22 cellular contexts compared by ENCODE assay signal in the genomic region with DNA sequence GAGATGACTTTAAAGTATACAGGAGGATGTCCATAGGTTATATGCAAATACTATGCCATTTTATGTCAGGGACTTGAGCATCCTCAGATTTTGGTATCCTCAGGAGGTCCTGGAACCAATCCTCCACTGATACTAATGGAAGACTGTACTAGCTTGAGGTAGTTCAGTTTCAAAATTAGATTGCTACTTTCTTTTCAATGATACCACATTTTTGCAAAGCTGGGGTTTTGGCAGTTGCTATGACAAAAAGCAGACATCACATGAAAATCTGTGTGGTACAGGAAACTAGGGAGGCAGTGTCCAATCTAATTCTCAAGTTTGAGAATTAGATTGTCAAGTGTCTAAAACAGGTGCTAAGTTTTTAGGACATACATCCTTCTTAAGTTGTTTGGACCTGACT. TPM values are rescaled to one million over a fixed set of nuclear protein-coding genes. Genes with fewer than 3 reads are reported as not detected.
DNase-seq lines count a peak whose midpoint lies in the region; ATAC-seq, FAIRE-seq and TF ChIP-seq lines count a peak whose summit lies in the region.
"Had no signal": no experiment of that assay in that cellular context is flagged by ENCODE, and none has a peak within 500 bp of the region (broad histone marks: within the 10 kb centered on the region; RNA-seq: fewer than 3 reads in every experiment).

No MANE protein-coding gene starts in this region.

- H3K4me3 Mint-ChIP-seq in progenitor cell of endocrine pancreas (ENCODE audit: low read depth), result no peak overlapping the region
- H3K4me3 Mint-ChIP-seq: CD4-positive, CD25-positive, alpha-beta regulatory T cell; CD8-positive, alpha-beta memory T cell; H9 had no signal

- peaks cover 29% of the 10 kb centered on the region for H3K4me1 ChIP-seq in A549
- peaks cover 0 to 37% (median 9%) of the 10 kb centered on the region in 5 donors for H3K4me1 ChIP-seq in subcutaneous abdominal adipose tissue (ENCODE audit: control insufficient read depth in 5 of 5, insufficient read depth in 5 of 5, low read length in 5 of 5)
- no peaks in the 10 kb centered on the region for H3K4me1 ChIP-seq in kidney (ENCODE audit: control insufficient read depth in 1 of 2, insufficient read depth in 1 of 2, low read depth in 1 of 2, low read length in 2 of 2)
- H3K4me1 ChIP-seq: BE2C had no signal

- TF ChIP-seq EP300 in A549 (IDR thresholded peaks at IDR 0.05), result no peak

- FAIRE-seq in A549 (lab: Jason Lieb, UNC), result peak; percentile 63
- FAIRE-seq in GM19239 (lab: Jason Lieb, UNC), result peak; percentile 39
- no peak for FAIRE-seq in kidney (lab: Jason Lieb, UNC)
- FAIRE-seq: GM12891, GM18507, H1, K562 had no signal

- CTCF ChIA-PET in A549 (lab: Yijun Ruan, JAX), result no interaction called here

- peaks cover 21% of the 10 kb centered on the region for H3K36me3 Mint-ChIP-seq in progenitor cell of endocrine pancreas (ENCODE audit: insufficient read depth)

- no peak overlapping the region for H3K4me2 ChIP-seq in A549

- H3K9ac ChIP-seq in subcutaneous abdominal adipose tissue (ENCODE audit: low read length in 5 of 5), result no peak overlapping the region
- no peak overlapping the region for H3K9ac ChIP-seq in kidney (ENCODE audit: low read length in 2 of 2)

- peaks cover 14% of the 10 kb centered on the region for H3K9me3 Mint-ChIP-seq in progenitor cell of endocrine pancreas (ENCODE audit: low read depth)

- no peak overlapping the region for H3K27ac ChIP-seq in A549
- peak overlapping the region; percentile 6 for H3K27ac ChIP-seq in subcutaneous abdominal adipose tissue (ENCODE audit: low read depth, low read length)
- H3K27ac ChIP-seq in kidney (ENCODE audit: low read depth in 2 of 2, low read length in 2 of 2), result no peak overlapping the region

- no peak for TF ChIP-seq RAD21 in A549 (conservative IDR thresholded peaks at IDR 0.05 in 1 of 2, IDR thresholded peaks at IDR 0.05 in 1 of 2)

- H3K9me3 ChIP-seq in A549, result no peaks in the 10 kb centered on the region
- peaks cover 0 to 2% (median 0%) of the 10 kb centered on the region in 5 donors for H3K9me3 ChIP-seq in subcutaneous abdominal adipose tissue (ENCODE audit: control insufficient read depth in 5 of 5, low read length in 5 of 5)
- no peaks in the 10 kb centered on the region for H3K9me3 ChIP-seq in kidney (ENCODE audit: control insufficient read depth in 1 of 2, low read length in 2 of 2)
- H3K9me3 ChIP-seq: BE2C had no signal

- intact Hi-C loops in kidney (cut with DNase I), result no loop called here

- H3K4me3 ChIP-seq in A549 (no peak overlapping the region), subcutaneous abdominal adipose tissue (ENCODE audit: low read depth in 1 of 5, low read length in 5 of 5) (no peak overlapping the region), kidney (ENCODE audit: low read length in 2 of 2) (no peak overlapping the region)
- H3K4me3 ChIP-seq: K562 had no signal

- H3K27me3 ChIP-seq in subcutaneous abdominal adipose tissue (ENCODE audit: control insufficient read depth in 5 of 5, insufficient read depth in 4 of 5, low read length in 5 of 5), result no peaks in the 10 kb centered on the region
- H3K27me3 ChIP-seq: BE2C had no signal

- DNase-seq in A549 (ENCODE audit: low read depth in 1 of 2, low spot score in 1 of 2), result no peak
- DNase-seq in GM19239 (ENCODE audit: insufficient read length, low spot score), result no peak
- DNase-seq in progenitor cell of endocrine pancreas (ENCODE audit: low spot score, unreplicated experiment), result no peak
- no peak for DNase-seq in kidney
- DNase-seq: ACHN; BE2C; C1 segment of cervical spinal cord; CD4-positive, CD25-positive, alpha-beta regulatory T cell; CD8-positive, alpha-beta memory T cell; COR-L47; DMS 273 treated with DMSO at 0.1 percent for 48 hours; DMS53; DND-41; EL; H9; IMR-90 had no signal

- no peak overlapping the region for H3K27ac Mint-ChIP-seq in progenitor cell of endocrine pancreas
- H3K27ac Mint-ChIP-seq: CD4-positive, CD25-positive, alpha-beta regulatory T cell; H9 had no signal

- TF ChIP-seq POLR2A in A549 (IDR thresholded peaks at IDR 0.05; ENCODE audit: low read length), result no peak

- peaks cover 0 to 6% (median 0%) of the 10 kb centered on the region in 5 donors for H3K36me3 ChIP-seq in subcutaneous abdominal adipose tissue (ENCODE audit: control insufficient read depth in 5 of 5, insufficient read depth in 5 of 5, low read length in 5 of 5)
- H3K36me3 ChIP-seq in kidney (ENCODE audit: control insufficient read depth in 1 of 2, insufficient read depth in 2 of 2, low read length in 2 of 2), result no peaks in the 10 kb centered on the region
- H3K36me3 ChIP-seq: BE2C had no signal

- ATAC-seq in A549, result no peak
- peak; percentile 53; the same call in 2 of the 3 replicates for ATAC-seq in SK-N-SH treated with all-trans-retinoic acid at 6 μM for 48 hours
- ATAC-seq: K562 had no signal

- peaks cover 2% of the 10 kb centered on the region for H3K4me1 Mint-ChIP-seq in progenitor cell of endocrine pancreas (ENCODE audit: low read depth)

- TF ChIP-seq CTCF in A549 (IDR thresholded peaks at IDR 0.05), result no peak
- no peak for TF ChIP-seq CTCF in progenitor cell of endocrine pancreas (IDR thresholded peaks at IDR 0.05; ENCODE audit: unreplicated experiment)
- TF ChIP-seq CTCF in kidney (IDR thresholded peaks at IDR 0.05; ENCODE audit: borderline replicate concordance, extremely low read depth, insufficient read depth), result no peak

- H3K27me3 Mint-ChIP-seq in progenitor cell of endocrine pancreas, result no peaks in the 10 kb centered on the region
- H3K27me3 Mint-ChIP-seq: CD4-positive, CD25-positive, alpha-beta regulatory T cell; CD8-positive, alpha-beta memory T cell had no signal

- POLR2A ChIA-PET in A549 (lab: Yijun Ruan, JAX), result no interaction called here

TF ChIP-seq in A549, 52 proteins besides CTCF, POLR2A, EP300 and RAD21:
- TF ChIP-seq BHLHE40 (IDR thresholded peaks at IDR 0.05; ENCODE audit: low read depth, low read length), result no peak
- no peak for TF ChIP-seq NFE2L2 (conservative IDR thresholded peaks at IDR 0.05; ENCODE audit: low read length)
- no peak for TF ChIP-seq MAZ (IDR thresholded peaks at IDR 0.05; ENCODE audit: borderline replicate concordance, low read depth, low read length)
- TF ChIP-seq MAFK (IDR thresholded peaks at IDR 0.05; ENCODE audit: partially characterized antibody), result no peak
- no peak for TF ChIP-seq ESRRA (IDR thresholded peaks at IDR 0.05; ENCODE audit: borderline replicate concordance, low read length)
TF ChIP-seq in A549: peak in this region for 0.

TF ChIP-seq in SK-N-SH treated with all-trans-retinoic acid at 6 μM for 48 hours, 23 proteins besides CTCF, POLR2A, EP300 and RAD21:
- TF ChIP-seq ZFP30 (CRISPR knock-in tag; IDR thresholded peaks at IDR 0.05) (no peak), ZFP3 (CRISPR knock-in tag; IDR thresholded peaks at IDR 0.05) (no peak), ZNF565 (CRISPR knock-in tag; conservative IDR thresholded peaks at IDR 0.05; ENCODE audit: low read depth) (no peak), TCF4 (CRISPR knock-in tag; IDR thresholded peaks at IDR 0.05; ENCODE audit: borderline replicate concordance) (no peak), PATZ1 (CRISPR knock-in tag; IDR thresholded peaks at IDR 0.05; ENCODE audit: borderline replicate concordance) (no peak), ISL1 (CRISPR knock-in tag; IDR thresholded peaks at IDR 0.05) (no peak), CREB5 (CRISPR knock-in tag; IDR thresholded peaks at IDR 0.05; ENCODE audit: low read depth) (no peak), ESRRG (CRISPR knock-in tag; IDR thresholded peaks at IDR 0.05) (no peak)

RNA-seq across cellular contexts. Expression of gene EHBP1, which starts 14.2 kb away (rescaled TPM):
- polyA plus RNA-seq in A549 (2011; rRNA removed) (145 and 204 TPM in 2 replicates), A549 (2017; fragmentation: RNase III; extraction: RNeasy Plus Mini Kit Qiagen cat#74134 plus additional on column Dnase treatment) (62.4 to 76.9 TPM (median 65.7 TPM) in 3 replicates), kidney (ENCODE audit: insufficient read depth, low read depth, low replicate concordance) (12.5 TPM)
- polyA plus RNA-seq in A549 (2012; cell fraction: cytosol; rRNA removed), result 27.9 and 34.9 TPM in 2 replicates
- polyA plus RNA-seq in A549 (2012; cell fraction: nucleus; rRNA removed), result 23.7 and 39.5 TPM in 2 replicates
- 153 and 167 TPM in 2 replicates for polyA minus RNA-seq in A549 (2011; rRNA and poly(A)+ RNA removed)
- total RNA-seq in progenitor cell of endocrine pancreas (45.6 and 49.9 TPM in 2 replicates), kidney (42.7 TPM)
